21 cellular contexts compared by ENCODE assay signal in genomic region chr7:131233193-131233592, GRCh38.
DNase-seq lines count a peak whose midpoint lies in the region; ATAC-seq, FAIRE-seq and TF ChIP-seq lines count a peak whose summit lies in the region.
"Had no signal": no experiment of that assay in that cellular context is flagged by ENCODE, and none has a peak within 500 bp of the region (broad histone marks: within the 10 kb centered on the region; RNA-seq: fewer than 3 reads in every experiment).

No MANE protein-coding gene starts in this region.

- no peak overlapping the region for H2BK120ac ChIP-seq in mesendoderm (ENCODE audit: low read depth, low read length)

- TF ChIP-seq RAD21 in HepG2 (CRISPR knock-in tag; IDR thresholded peaks at IDR 0.05) = no peak

- intact Hi-C loops in CD4-positive, alpha-beta memory T cell (cut with micrococcal nuclease) = no loop called here
- intact Hi-C loops in HepG2 (cut with micrococcal nuclease; ENCODE audit: unreplicated experiment) = no loop called here

- H3K56ac ChIP-seq in mesendoderm (ENCODE audit: low read length) = no peak overlapping the region

- H3K27me3 Mint-ChIP-seq in activated naive CD4-positive, alpha-beta T cell treated with anti-CD3 and anti-CD28 coated beads, Interleukin-2, amount 50 U/mL, for 24 hours = no peaks in the 10 kb centered on the region
- no peaks in the 10 kb centered on the region for H3K27me3 Mint-ChIP-seq in CD4-positive, alpha-beta memory T cell
- H3K27me3 Mint-ChIP-seq in WTC11 (ENCODE audit: low read depth) = no peaks in the 10 kb centered on the region
- no peaks in the 10 kb centered on the region for H3K27me3 Mint-ChIP-seq in stimulated activated memory B cell treated with anti-CD40 and anti-IgM and Interleukin-4, amounts not matched to agents 10 μg/mL and 1 μg/mL and 100 μg/mL, for 72 hours

- CTCF ChIA-PET in CD4-positive, alpha-beta memory T cell (lab: Charles Lee; ENCODE audit: partially characterized antibody) = interaction anchor here (1.3 to 1.5 kb wide), 2 partner anchors 42 to 70 kb away, joined by 3 read pairs; no protein-coding TSS in a partner anchor
- CTCF ChIA-PET in WTC11 (lab: Charles Lee) = no interaction called here
- CTCF ChIA-PET in HepG2 (lab: Yijun Ruan, JAX; ENCODE audit: low intra/inter-chr PET ratio, low total read pairs) = no interaction called here

- FAIRE-seq in HepG2 (lab: Jason Lieb, UNC) = no peak
- FAIRE-seq: GM12891, GM19239 had no signal

- H4K5ac ChIP-seq in mesendoderm (ENCODE audit: low read length) = no peak overlapping the region

- H3K9me3 ChIP-seq in CD4-positive, alpha-beta memory T cell (ENCODE audit: control insufficient read depth in 1 of 2, low read length in 2 of 2) = no peaks in the 10 kb centered on the region
- no peaks in the 10 kb centered on the region for H3K9me3 ChIP-seq in HepG2 (ENCODE audit: low read length)

- no peak for TF ChIP-seq CTCF in WTC11 (IDR thresholded peaks at IDR 0.05)
- no peak for TF ChIP-seq CTCF in HepG2 (CRISPR knock-in tag; IDR thresholded peaks at IDR 0.05)

- no peak overlapping the region for H4K8ac ChIP-seq in mesendoderm (ENCODE audit: low read depth, low read length)

- H3K4me2 ChIP-seq in mesendoderm (ENCODE audit: low read length) (no peak overlapping the region), HepG2 (ENCODE audit: low read depth, low read length) (no peak overlapping the region)
- H3K4me2 ChIP-seq: GM23338 had no signal

- no peaks in the 10 kb centered on the region for H3K36me3 Mint-ChIP-seq in activated naive CD4-positive, alpha-beta T cell treated with anti-CD3 and anti-CD28 coated beads, Interleukin-2, amount 50 U/mL, for 24 hours
- H3K36me3 Mint-ChIP-seq in CD4-positive, alpha-beta memory T cell = no peaks in the 10 kb centered on the region
- no peaks in the 10 kb centered on the region for H3K36me3 Mint-ChIP-seq in WTC11
- no peaks in the 10 kb centered on the region for H3K36me3 Mint-ChIP-seq in stimulated activated memory B cell treated with anti-CD40 and anti-IgM and Interleukin-4, amounts not matched to agents 10 μg/mL and 1 μg/mL and 100 μg/mL, for 72 hours

- TF ChIP-seq EP300 in HepG2 (IDR thresholded peaks at IDR 0.05; ENCODE audit: low read depth in 2 of 2, low read length in 2 of 2) (no peak), HepG2 (CRISPR knock-in tag; IDR thresholded peaks at IDR 0.05; ENCODE audit: borderline replicate concordance) (no peak)

- H3K4me3 ChIP-seq in CD4-positive, alpha-beta memory T cell (ENCODE audit: low read length in 2 of 2) = no peak overlapping the region
- no peak overlapping the region for H3K4me3 ChIP-seq in mesendoderm (ENCODE audit: low read length)
- no peak overlapping the region for H3K4me3 ChIP-seq in HepG2 (replicated peaks in 1 of 3; ENCODE audit: insufficient read depth in 1 of 3, low read depth in 2 of 3, low read length in 3 of 3)
- H3K4me3 ChIP-seq: GM23338, SK-N-MC had no signal

- H3K23ac ChIP-seq in mesendoderm (ENCODE audit: low read length) = no peak overlapping the region

- no peak for ATAC-seq in WTC11
- no peak for ATAC-seq in stimulated activated memory B cell treated with anti-CD40 and anti-IgM and Interleukin-4, amounts not matched to agents 10 μg/mL and 1 μg/mL and 100 μg/mL, for 72 hours
- no peak for ATAC-seq in HepG2
- ATAC-seq: GM23338 had no signal

- no peaks in the 10 kb centered on the region for H3K9me3 Mint-ChIP-seq in activated naive CD4-positive, alpha-beta T cell treated with anti-CD3 and anti-CD28 coated beads, Interleukin-2, amount 50 U/mL, for 24 hours
- H3K9me3 Mint-ChIP-seq in CD4-positive, alpha-beta memory T cell = no peaks in the 10 kb centered on the region
- 0 out of 2 replicates have a peak, but pooled peaks cover under 1% of the 10 kb centered on the region for H3K9me3 Mint-ChIP-seq in WTC11
- no peaks in the 10 kb centered on the region for H3K9me3 Mint-ChIP-seq in stimulated activated memory B cell treated with anti-CD40 and anti-IgM and Interleukin-4, amounts not matched to agents 10 μg/mL and 1 μg/mL and 100 μg/mL, for 72 hours
- H3K9me3 Mint-ChIP-seq: GM23338 had no signal

- H3K4me1 Mint-ChIP-seq in activated naive CD4-positive, alpha-beta T cell treated with anti-CD3 and anti-CD28 coated beads, Interleukin-2, amount 50 U/mL, for 24 hours = peaks cover 57% of the 10 kb centered on the region
- peaks cover 22 to 56% (median 42%) of the 10 kb centered on the region in 4 donors for H3K4me1 Mint-ChIP-seq in CD4-positive, alpha-beta memory T cell
- peaks cover 21% of the 10 kb centered on the region for H3K4me1 Mint-ChIP-seq in WTC11
- H3K4me1 Mint-ChIP-seq in stimulated activated memory B cell treated with anti-CD40 and anti-IgM and Interleukin-4, amounts not matched to agents 10 μg/mL and 1 μg/mL and 100 μg/mL, for 72 hours = peaks cover 19% of the 10 kb centered on the region

- H3K27ac ChIP-seq in CD4-positive, alpha-beta memory T cell (ENCODE audit: low read depth, low read length) = no peak overlapping the region
- H3K27ac ChIP-seq in mesendoderm (ENCODE audit: low read depth, low read length) = no peak overlapping the region
- no peak overlapping the region for H3K27ac ChIP-seq in HepG2 (ENCODE audit: extremely low read length, insufficient read depth, low read length)

- no peak for TF ChIP-seq POLR2A in HepG2 (IDR thresholded peaks at IDR 0.05; ENCODE audit: insufficient read depth in 1 of 2, low read depth in 2 of 2, low read length in 2 of 2)

- H3K36me3 ChIP-seq in CD4-positive, alpha-beta memory T cell (ENCODE audit: insufficient read depth, low read length) = no peaks in the 10 kb centered on the region
- no peaks in the 10 kb centered on the region for H3K36me3 ChIP-seq in mesendoderm (ENCODE audit: control insufficient read depth, insufficient read depth, low read length)
- no peaks in the 10 kb centered on the region for H3K36me3 ChIP-seq in HepG2 (replicated peaks in 1 of 2; ENCODE audit: control insufficient read depth in 1 of 2, insufficient read depth in 2 of 2, low read length in 2 of 2)

- no peak overlapping the region for H2AK5ac ChIP-seq in mesendoderm (ENCODE audit: low read length)

- no peak overlapping the region for H2BK15ac ChIP-seq in mesendoderm (replicated peaks; ENCODE audit: low read depth)

- H3K9ac ChIP-seq in mesendoderm (ENCODE audit: low read length) (no peak overlapping the region), HepG2 (ENCODE audit: insufficient read depth, low read depth, low read length) (no peak overlapping the region)

- H4K20me1 ChIP-seq in HepG2 (ENCODE audit: insufficient read depth, low read length) = no peaks in the 10 kb centered on the region

- WGBS in mesendoderm (ENCODE audit: extremely low coverage, insufficient coverage, low lambda C conversion rate) = no CpG with 5 or more reads among the region's 4 CpGs
- 51% methylated on average over 4 of the region's 4 CpGs for WGBS in HepG2 (ENCODE audit: low lambda C conversion rate)

- DNase-seq in activated naive CD4-positive, alpha-beta T cell treated with Interleukin-2 at 50 U/mL for 16 hours = no peak
- no peak for DNase-seq in CD4-positive, alpha-beta memory T cell
- DNase-seq in WTC11 (ENCODE audit: low spot score) (no peak), mesendoderm (no peak), HepG2 (ENCODE audit: low spot score) (no peak)
- DNase-seq: Caco-2, EL, KBM-7, MV-4-11, NCI-H1417, NCI-H187, NCI-H2227 treated with DMSO at 0.1 percent for 48 hours, NCI-H510A treated with DMSO at 0.1 percent for 48 hours, NCI-H774, SHP77 had no signal

- H3K79me2 ChIP-seq in mesendoderm (ENCODE audit: control insufficient read depth, insufficient read depth, low read length) = no peaks in the 10 kb centered on the region
- H3K79me2 ChIP-seq in HepG2 (ENCODE audit: insufficient read depth, low read length) = no peaks in the 10 kb centered on the region

- H3K27ac Mint-ChIP-seq in activated naive CD4-positive, alpha-beta T cell treated with anti-CD3 and anti-CD28 coated beads, Interleukin-2, amount 50 U/mL, for 24 hours = peak overlapping the region; percentile 19
- peak overlapping the region in 5 of 7 donors; percentile 5 to 73 (median 57) for H3K27ac Mint-ChIP-seq in CD4-positive, alpha-beta memory T cell
- H3K27ac Mint-ChIP-seq in WTC11 = no peak overlapping the region
- H3K27ac Mint-ChIP-seq in stimulated activated memory B cell treated with anti-CD40 and anti-IgM and Interleukin-4, amounts not matched to agents 10 μg/mL and 1 μg/mL and 100 μg/mL, for 72 hours = peak overlapping the region; percentile 35
- H3K27ac Mint-ChIP-seq: GM23338 had no signal

- H3K4me3 Mint-ChIP-seq in activated naive CD4-positive, alpha-beta T cell treated with anti-CD3 and anti-CD28 coated beads, Interleukin-2, amount 50 U/mL, for 24 hours = no peak overlapping the region
- H3K4me3 Mint-ChIP-seq in CD4-positive, alpha-beta memory T cell = no peak overlapping the region
- no peak overlapping the region for H3K4me3 Mint-ChIP-seq in WTC11
- no peak overlapping the region for H3K4me3 Mint-ChIP-seq in stimulated activated memory B cell treated with anti-CD40 and anti-IgM and Interleukin-4, amounts not matched to agents 10 μg/mL and 1 μg/mL and 100 μg/mL, for 72 hours
- H3K4me3 Mint-ChIP-seq: GM23338 had no signal

- H3K18ac ChIP-seq in mesendoderm (ENCODE audit: low read length) = no peak overlapping the region

- H3K27me3 ChIP-seq in CD4-positive, alpha-beta memory T cell (ENCODE audit: insufficient read depth, low read length) = no peaks in the 10 kb centered on the region
- H3K27me3 ChIP-seq in mesendoderm (ENCODE audit: insufficient read depth, low read length, poor library complexity) (no peaks in the 10 kb centered on the region), HepG2 (ENCODE audit: control insufficient read depth in 1 of 2, insufficient read depth in 2 of 2, low read length in 2 of 2) (0 out of 5 replicates have a peak, but pooled peaks cover 0 to 5% of the 10 kb centered on the region in 2 experiments)

- POLR2A ChIA-PET in CD4-positive, alpha-beta memory T cell (lab: Charles Lee; ENCODE audit: partially characterized antibody) = interaction anchor here (1.2 to 10.6 kb wide), 2 partner anchors 44 to 125 kb away, joined by 3 to 145 read pairs; no protein-coding TSS in a partner anchor
- POLR2A ChIA-PET in WTC11 (lab: Charles Lee) = no interaction called here
- POLR2A ChIA-PET in HepG2 (lab: Yijun Ruan, JAX) = no interaction called here

- no peak overlapping the region for H2AFZ ChIP-seq in HepG2 (ENCODE audit: low read length)
- H2AFZ ChIP-seq: GM23338 had no signal

- peaks cover 42% of the 10 kb centered on the region for H3K4me1 ChIP-seq in CD4-positive, alpha-beta memory T cell (ENCODE audit: insufficient read depth, low read length)
- H3K4me1 ChIP-seq in mesendoderm (ENCODE audit: control insufficient read depth, low read depth, low read length) (no peaks in the 10 kb centered on the region), HepG2 (ENCODE audit: insufficient read depth, low read length) (peaks cover 16% of the 10 kb centered on the region)

- BruUV-seq in HepG2 (replicated peaks; lab: Mats Ljungman, UMichigan) = no TSS peak

- H2BK5ac ChIP-seq in mesendoderm (ENCODE audit: low read length) = no peak overlapping the region

- no peak overlapping the region for H3K4ac ChIP-seq in mesendoderm (ENCODE audit: low read depth, low read length)

- H3K79me1 ChIP-seq in mesendoderm (ENCODE audit: low read length) = no peaks in the 10 kb centered on the region

- in situ Hi-C loops in HepG2 (cut with HindIII; ENCODE audit: extremely low pct_ligation_motif_present, low pct_unique_long_range_greater_than_20kb) = no loop called here

TF ChIP-seq in HepG2, 621 proteins besides CTCF, POLR2A, EP300 and RAD21 (continues in another document):
- no peak for TF ChIP-seq U2AF1 (optimal IDR thresholded peaks at IDR 0.05; ENCODE audit: low read depth, low read length)
- no peak for TF ChIP-seq ZNF496 (CRISPR knock-in tag; IDR thresholded peaks at IDR 0.05; ENCODE audit: insufficient replicate concordance)
